10 cellular contexts compared by ENCODE assay signal in genomic region chr13:38686635-38687245, GRCh38. TPM values are rescaled to one million over a fixed set of nuclear protein-coding genes. Genes with fewer than 3 reads are reported as not detected.
DNase-seq lines count a peak whose midpoint lies in the region; ATAC-seq lines count a peak whose summit lies in the region.
"Had no signal": no experiment of that assay in that cellular context is flagged by ENCODE, and none has a peak within 500 bp of the region (broad histone marks: within the 10 kb centered on the region; RNA-seq: fewer than 3 reads in every experiment).

A gene with protein sequence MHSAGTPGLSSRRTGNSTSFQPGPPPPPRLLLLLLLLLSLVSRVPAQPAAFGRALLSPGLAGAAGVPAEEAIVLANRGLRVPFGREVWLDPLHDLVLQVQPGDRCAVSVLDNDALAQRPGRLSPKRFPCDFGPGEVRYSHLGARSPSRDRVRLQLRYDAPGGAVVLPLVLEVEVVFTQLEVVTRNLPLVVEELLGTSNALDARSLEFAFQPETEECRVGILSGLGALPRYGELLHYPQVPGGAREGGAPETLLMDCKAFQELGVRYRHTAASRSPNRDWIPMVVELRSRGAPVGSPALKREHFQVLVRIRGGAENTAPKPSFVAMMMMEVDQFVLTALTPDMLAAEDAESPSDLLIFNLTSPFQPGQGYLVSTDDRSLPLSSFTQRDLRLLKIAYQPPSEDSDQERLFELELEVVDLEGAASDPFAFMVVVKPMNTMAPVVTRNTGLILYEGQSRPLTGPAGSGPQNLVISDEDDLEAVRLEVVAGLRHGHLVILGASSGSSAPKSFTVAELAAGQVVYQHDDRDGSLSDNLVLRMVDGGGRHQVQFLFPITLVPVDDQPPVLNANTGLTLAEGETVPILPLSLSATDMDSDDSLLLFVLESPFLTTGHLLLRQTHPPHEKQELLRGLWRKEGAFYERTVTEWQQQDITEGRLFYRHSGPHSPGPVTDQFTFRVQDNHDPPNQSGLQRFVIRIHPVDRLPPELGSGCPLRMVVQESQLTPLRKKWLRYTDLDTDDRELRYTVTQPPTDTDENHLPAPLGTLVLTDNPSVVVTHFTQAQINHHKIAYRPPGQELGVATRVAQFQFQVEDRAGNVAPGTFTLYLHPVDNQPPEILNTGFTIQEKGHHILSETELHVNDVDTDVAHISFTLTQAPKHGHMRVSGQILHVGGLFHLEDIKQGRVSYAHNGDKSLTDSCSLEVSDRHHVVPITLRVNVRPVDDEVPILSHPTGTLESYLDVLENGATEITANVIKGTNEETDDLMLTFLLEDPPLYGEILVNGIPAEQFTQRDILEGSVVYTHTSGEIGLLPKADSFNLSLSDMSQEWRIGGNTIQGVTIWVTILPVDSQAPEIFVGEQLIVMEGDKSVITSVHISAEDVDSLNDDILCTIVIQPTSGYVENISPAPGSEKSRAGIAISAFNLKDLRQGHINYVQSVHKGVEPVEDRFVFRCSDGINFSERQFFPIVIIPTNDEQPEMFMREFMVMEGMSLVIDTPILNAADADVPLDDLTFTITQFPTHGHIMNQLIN (N-terminal part only) (plus strand): TSS chr13:38687077. CDS start chr13:38687345, 268 bp downstream.

- H3K27ac Mint-ChIP-seq in T-cell: no peak within 1 kb of the TSS
- H3K27ac Mint-ChIP-seq: activated naive CD8-positive, alpha-beta T cell treated with anti-CD3 and anti-CD28 coated beads, Interleukin-2, amount 10 ng/mL, durations not matched to agents 7 days and 5 days; stimulated activated naive CD8-positive, alpha-beta T cell treated with anti-CD3 and anti-CD28 coated beads, Interleukin-15, Interleukin-2, amounts not matched to agents 100 ng/mL and 50 ng/mL, for 24 hours had no signal

- H3K27me3 Mint-ChIP-seq in T-cell: peaks cover 10 to 21% of the 10 kb centered on the region in 2 donors

- no peak within 1 kb of the TSS for H3K27ac ChIP-seq in iPS DF 6.9 (ENCODE audit: low read length)

- H3K4me1 Mint-ChIP-seq in T-cell: peaks cover 0 to 11% (median 6%) of the 10 kb centered on the region in 3 donors
- H3K4me1 Mint-ChIP-seq: activated naive CD8-positive, alpha-beta T cell treated with anti-CD3 and anti-CD28 coated beads, Interleukin-2, amount 10 ng/mL, durations not matched to agents 7 days and 5 days had no signal

- H3K4me1 ChIP-seq in iPS DF 6.9 (ENCODE audit: control insufficient read depth, insufficient read depth, low read length): peaks cover 2% of the 10 kb centered on the region; the same call in 1 of the 2 replicates

- H3K36me3 ChIP-seq in iPS DF 6.9 (ENCODE audit: control insufficient read depth, insufficient read depth, low read length): peaks cover 3% of the 10 kb centered on the region; the same call in 1 of the 2 replicates

- no peak within 1 kb of the TSS for H3K4me3 Mint-ChIP-seq in T-cell
- H3K4me3 Mint-ChIP-seq: activated naive CD8-positive, alpha-beta T cell treated with anti-CD3 and anti-CD28 coated beads, Interleukin-2, amount 10 ng/mL, durations not matched to agents 7 days and 5 days; stimulated activated naive CD8-positive, alpha-beta T cell treated with anti-CD3 and anti-CD28 coated beads, Interleukin-15, Interleukin-2, amounts not matched to agents 100 ng/mL and 50 ng/mL, for 24 hours had no signal

- ATAC-seq in GM19455 (IDR thresholded peaks at IDR 0.05; ENCODE audit: unreplicated experiment) (no peak), T-cell (replicated peaks in 1 of 4) (no peak)

- no peaks in the 10 kb centered on the region for H3K36me3 Mint-ChIP-seq in T-cell
- H3K36me3 Mint-ChIP-seq: activated naive CD8-positive, alpha-beta T cell treated with anti-CD3 and anti-CD28 coated beads, Interleukin-2, amount 10 ng/mL, durations not matched to agents 7 days and 5 days had no signal

- no CpG with 5 or more reads among the region's 37 CpGs for WGBS in iPS DF 6.9 (ENCODE audit: insufficient coverage, insufficient read length)

- peaks cover 4% of the 10 kb centered on the region; the same call in 1 of the 2 replicates for H3K27me3 ChIP-seq in iPS DF 6.9 (ENCODE audit: control insufficient read depth, insufficient read depth, low read length)

- DNase-seq in DMS79 (lab: John Stamatoyannopoulos, UW) (peak; percentile 41), NCI-H1694 (lab: John Stamatoyannopoulos, UW) (peak; percentile 50), amniotic epithelial cell (ENCODE audit: low read depth) (peak; percentile 6), iPS DF 6.9 (ENCODE audit: low read depth, low spot score) (peak; percentile 92), skeletal muscle cell (ENCODE audit: low read depth) (no peak), HuH-7.5 (ENCODE audit: low spot score) (no peak), T-cell (no peak)

- CTCF ChIA-PET in T-cell (lab: Charles Lee): no interaction called here

- no peaks in the 10 kb centered on the region for H3K9me3 ChIP-seq in iPS DF 6.9 (ENCODE audit: control insufficient read depth, insufficient read depth, low read length)

- POLR2A ChIA-PET in T-cell (lab: Charles Lee): no interaction called here

- H3K4me3 ChIP-seq in iPS DF 6.9 (ENCODE audit: low read length) (peak within 1 kb of the TSS; percentile 69), skeletal muscle cell (ENCODE audit: low read depth, low read length) (peak within 1 kb of the TSS; percentile 25)

- H3K9me3 Mint-ChIP-seq in T-cell: no peaks in the 10 kb centered on the region
- H3K9me3 Mint-ChIP-seq: stimulated activated naive CD8-positive, alpha-beta T cell treated with anti-CD3 and anti-CD28 coated beads, Interleukin-15, Interleukin-2, amounts not matched to agents 100 ng/mL and 50 ng/mL, for 24 hours had no signal

RNA-seq across cellular contexts. Expression of the gene that starts here (rescaled TPM):
- total RNA-seq in T-cell: under 1 TPM in 3 of 5 donors, not detected in 2; 0.03 to 0.12 (median 0.03) TPM
- total RNA-seq: activated naive CD8-positive, alpha-beta T cell treated with anti-CD3 and anti-CD28 coated beads, Interleukin-2, amount 10 ng/mL, durations not matched to agents 7 days and 5 days had no signal

Comparison
In these comparisons a context has a peak if more than half of its experiments do, and no peak if none do; other contexts are left out.
1. DNase-seq: peak in DMS79 (single experiment), NCI-H1694 (single experiment), amniotic epithelial cell (single experiment) and iPS DF 6.9 (single experiment); none in skeletal muscle cell (single experiment), HuH-7.5 (single experiment) and T-cell (0 of 34).